16 cellular contexts compared by ENCODE assay signal in genomic region chr1:184791199-184791935, GRCh38. TPM values are rescaled to one million over a fixed set of nuclear protein-coding genes. Genes with fewer than 3 reads are reported as not detected.
DNase-seq lines count a peak whose midpoint lies in the region; TF ChIP-seq lines count a peak whose summit lies in the region.
"Had no signal": no experiment of that assay in that cellular context is flagged by ENCODE, and none has a peak within 500 bp of the region (broad histone marks: within the 10 kb centered on the region; RNA-seq: fewer than 3 reads in every experiment).

No MANE protein-coding gene starts in this region.

- CTCF ChIA-PET in CD8-positive, alpha-beta memory T cell (lab: Charles Lee), result no interaction called here

- peak overlapping the region; percentile 87 for H3K27ac ChIP-seq in 22Rv1
- H3K27ac ChIP-seq in ascending aorta, result peak overlapping the region; percentile 71 to 79
- H3K27ac ChIP-seq in CD8-positive, alpha-beta memory T cell (ENCODE audit: low read depth, low read length), result no peak overlapping the region
- H3K27ac ChIP-seq: ovary had no signal

- TF ChIP-seq CTCF in 22Rv1 (IDR thresholded peaks at IDR 0.05), result no peak
- no peak for TF ChIP-seq CTCF in ascending aorta (IDR thresholded peaks at IDR 0.05)

- POLR2A ChIA-PET in CD8-positive, alpha-beta memory T cell (lab: Charles Lee), result no interaction called here

- H3K4me1 ChIP-seq in ascending aorta, result peaks cover 6 to 16% of the 10 kb centered on the region in 2 donors
- H3K4me1 ChIP-seq in CD8-positive, alpha-beta memory T cell (ENCODE audit: insufficient read depth, low read length), result no peaks in the 10 kb centered on the region
- H3K4me1 ChIP-seq: BE2C had no signal

- peaks cover 7 to 14% (median 11%) of the 10 kb centered on the region in 3 donors for H3K4me1 Mint-ChIP-seq in CD8-positive, alpha-beta memory T cell
- peaks cover 0 to 12% of the 10 kb centered on the region in 2 donors for H3K4me1 Mint-ChIP-seq in immature natural killer cell

- H3K36me3 Mint-ChIP-seq in CD8-positive, alpha-beta memory T cell, result peaks cover 22 to 52% (median 28%) of the 10 kb centered on the region in 3 donors
- H3K36me3 Mint-ChIP-seq in immature natural killer cell, result peaks cover 24 to 43% (median 32%) of the 10 kb centered on the region in 3 donors
- H3K36me3 Mint-ChIP-seq: type B pancreatic cell had no signal

- H3K36me3 ChIP-seq in ascending aorta, result peaks cover 19 to 20% of the 10 kb centered on the region in 2 donors
- no peaks in the 10 kb centered on the region for H3K36me3 ChIP-seq in CD8-positive, alpha-beta memory T cell (ENCODE audit: insufficient read depth, low read length)
- H3K36me3 ChIP-seq: BE2C, ovary had no signal

- H3K27ac Mint-ChIP-seq in CD8-positive, alpha-beta memory T cell, result peak overlapping the region in 1 of 8 donors; percentile 69
- no peak overlapping the region for H3K27ac Mint-ChIP-seq in immature natural killer cell
- H3K27ac Mint-ChIP-seq: activated naive CD4-positive, alpha-beta T cell treated with anti-CD3 and anti-CD28 coated beads, Interleukin-2, amount 10 ng/mL, durations not matched to agents 7 days and 5 days; type B pancreatic cell had no signal

- DNase-seq in GM04503 (ENCODE audit: low read depth), result peak; percentile 29
- DNase-seq in ascending aorta (ENCODE audit: low spot score in 2 of 2), result no peak
- DNase-seq in iris pigment epithelial cell (ENCODE audit: low read depth), result peak; percentile 68
- DNase-seq in HT-29 (ENCODE audit: low spot score), result no peak
- DNase-seq in CD8-positive, alpha-beta memory T cell, result no peak
- no peak for DNase-seq in activated naive CD4-positive, alpha-beta T cell treated with Interleukin-2 at 50 U/mL for 16 hours
- DNase-seq in immature natural killer cell, result no peak
- DNase-seq: activated naive CD4-positive, alpha-beta T cell treated with anti-CD3 and anti-CD28 coated beads, Interleukin-2, amount 10 ng/mL, durations not matched to agents 7 days and 5 days; BE2C; foreskin keratinocyte; GOT3; NCI-H187 treated with DMSO at 0.1 percent for 48 hours; ovary; SHP77 had no signal

- H3K9me3 Mint-ChIP-seq in CD8-positive, alpha-beta memory T cell, result peaks cover 0 to 5% (median 0%) of the 10 kb centered on the region in 5 donors
- H3K9me3 Mint-ChIP-seq in immature natural killer cell, result peaks cover 0 to 2% (median 0%) of the 10 kb centered on the region in 6 donors

- intact Hi-C loops in ascending aorta (cut with DNase I), result no loop called here

- no peak overlapping the region for H3K4me3 ChIP-seq in ascending aorta
- no peak overlapping the region for H3K4me3 ChIP-seq in CD8-positive, alpha-beta memory T cell (ENCODE audit: low read length)
- H3K4me3 ChIP-seq: ovary had no signal

- H3K27me3 Mint-ChIP-seq in CD8-positive, alpha-beta memory T cell, result peaks cover 0 to 2% of the 10 kb centered on the region in 2 donors
- peaks cover 0 to 3% (median 2%) of the 10 kb centered on the region in 3 donors for H3K27me3 Mint-ChIP-seq in immature natural killer cell (ENCODE audit: low read depth in 3 of 3)
- H3K27me3 Mint-ChIP-seq: activated naive CD4-positive, alpha-beta T cell treated with anti-CD3 and anti-CD28 coated beads, Interleukin-2, amount 10 ng/mL, durations not matched to agents 7 days and 5 days had no signal

- H3K27me3 ChIP-seq in ascending aorta, result no peaks in the 10 kb centered on the region
- no peaks in the 10 kb centered on the region for H3K27me3 ChIP-seq in CD8-positive, alpha-beta memory T cell (ENCODE audit: insufficient read depth, low read length, poor library complexity, severe bottlenecking)
- H3K27me3 ChIP-seq: foreskin keratinocyte, ovary had no signal

- H3K9me3 ChIP-seq in ascending aorta, result no peaks in the 10 kb centered on the region
- no peaks in the 10 kb centered on the region for H3K9me3 ChIP-seq in CD8-positive, alpha-beta memory T cell (ENCODE audit: low read length)
- H3K9me3 ChIP-seq: BE2C, ovary had no signal

- no peak overlapping the region for H3K4me3 Mint-ChIP-seq in CD8-positive, alpha-beta memory T cell
- no peak overlapping the region for H3K4me3 Mint-ChIP-seq in immature natural killer cell
- H3K4me3 Mint-ChIP-seq: activated naive CD4-positive, alpha-beta T cell treated with anti-CD3 and anti-CD28 coated beads, Interleukin-2, amount 10 ng/mL, durations not matched to agents 7 days and 5 days; type B pancreatic cell had no signal

RNA-seq across cellular contexts. Expression of gene EDEM3, which starts 36.7 kb away (rescaled TPM):
- total RNA-seq in ascending aorta, result 23.1 TPM
- 21.7 and 27.7 TPM in 2 replicates for total RNA-seq in HT-29 (2014; rRNA removed; shearing (Covaris generic))
- 10 to 100 TPM; 20.1 to 24.9 TPM for total RNA-seq in CD8-positive, alpha-beta memory T cell
- 12.1 TPM for polyA plus RNA-seq in CD8-positive, alpha-beta memory T cell
- polyA plus RNA-seq in immature natural killer cell, result 1 to 10 TPM; 4.8 to 8.0 (median 6.1) TPM

Comparison
In these comparisons a context has a peak if more than half of its experiments do, and no peak if none do; other contexts are left out.
1. DNase-seq: peak in GM04503 (single experiment) and iris pigment epithelial cell (single experiment); none in ascending aorta (0 of 2), HT-29 (single experiment), CD8-positive, alpha-beta memory T cell (0 of 5), activated naive CD4-positive, alpha-beta T cell treated with Interleukin-2 at 50 U/mL for 16 hours (single experiment) and immature natural killer cell (0 of 3).